In genomic region chr11:121023848-121024751, GRCh38 we compare ENCODE assay signal across 1 cellular context.
TF ChIP-seq lines count a peak whose summit lies in the region.

Gene TBCEL, plus strand, starts transcription at chr11:121024102. Its CDS starts 21,589 bp downstream, at chr11:121045691.

TF ChIP-seq in HepG2, 621 proteins besides CTCF, POLR2A, EP300 and RAD21 (continued from another document and continues in another):
- TF ChIP-seq RERE (CRISPR knock-in tag; IDR thresholded peaks at IDR 0.05; ENCODE audit: low read depth) (no peak), CENPBD1 (CRISPR knock-in tag; IDR thresholded peaks at IDR 0.05; ENCODE audit: borderline replicate concordance, low read depth) (no peak), ZNF235 (CRISPR knock-in tag; IDR thresholded peaks at IDR 0.05; ENCODE audit: borderline replicate concordance) (no peak), ZNF720 (CRISPR knock-in tag; IDR thresholded peaks at IDR 0.05) (no peak), ZNF143 (CRISPR knock-in tag; IDR thresholded peaks at IDR 0.05) (no peak), ZMAT3 (CRISPR knock-in tag; conservative IDR thresholded peaks at IDR 0.05) (0 out of 2 replicates have a peak, but pooled peaks have one; percentile 40), RELA (CRISPR knock-in tag; IDR thresholded peaks at IDR 0.05) (no peak), IRX3 (CRISPR knock-in tag; IDR thresholded peaks at IDR 0.05; ENCODE audit: borderline replicate concordance, low read depth) (no peak; the same call in 1 of the 2 replicates), ZBTB40 (IDR thresholded peaks at IDR 0.05) (no peak), ZBTB40 (CRISPR knock-in tag; IDR thresholded peaks at IDR 0.05) (peak; percentile 61; the same call in 1 of the 2 replicates), ZNF24 (IDR thresholded peaks at IDR 0.05) (no peak), ZNF7 (CRISPR knock-in tag; IDR thresholded peaks at IDR 0.05) (no peak), MIXL1 (CRISPR knock-in tag; IDR thresholded peaks at IDR 0.05) (no peak; the same call in 1 of the 2 replicates), ZNF839 (CRISPR knock-in tag; IDR thresholded peaks at IDR 0.05; ENCODE audit: borderline replicate concordance) (no peak), MTERF4 (CRISPR knock-in tag; IDR thresholded peaks at IDR 0.05) (no peak), GFI1 (CRISPR knock-in tag; IDR thresholded peaks at IDR 0.05; ENCODE audit: borderline replicate concordance) (no peak), ZNF451 (CRISPR knock-in tag; IDR thresholded peaks at IDR 0.05) (0 out of 2 replicates have a peak, but pooled peaks have one; percentile 43), GTF2F1 (IDR thresholded peaks at IDR 0.05; ENCODE audit: low read length) (no peak), ZNF788 (CRISPR knock-in tag; IDR thresholded peaks at IDR 0.05; ENCODE audit: borderline replicate concordance) (peak; percentile 47; the same call in 1 of the 2 replicates), ATF4 (CRISPR knock-in tag; IDR thresholded peaks at IDR 0.05) (no peak; a peak in 1 of 4 replicates), ZMYM3 (CRISPR knock-in tag; IDR thresholded peaks at IDR 0.05) (0 out of 2 replicates have a peak, but pooled peaks have one; percentile 25), ZBTB43 (CRISPR knock-in tag; conservative IDR thresholded peaks at IDR 0.05) (0 out of 2 replicates have a peak, but pooled peaks have one; percentile 18), ATF7-NPFF (CRISPR knock-in tag; IDR thresholded peaks at IDR 0.05; ENCODE audit: low read depth) (no peak), ZNF704 (CRISPR knock-in tag; IDR thresholded peaks at IDR 0.05; ENCODE audit: borderline replicate concordance) (no peak), THRA (CRISPR knock-in tag; IDR thresholded peaks at IDR 0.05; ENCODE audit: borderline replicate concordance) (peak; percentile 98), DRAP1 (CRISPR knock-in tag; IDR thresholded peaks at IDR 0.05) (peak; percentile 48; the same call in 1 of the 2 replicates), ZFYVE20 (CRISPR knock-in tag; IDR thresholded peaks at IDR 0.05; ENCODE audit: borderline replicate concordance, low read depth) (no peak), RFX1 (IDR thresholded peaks at IDR 0.05) (peak; percentile 91), SRSF9 (IDR thresholded peaks at IDR 0.05; ENCODE audit: borderline replicate concordance, insufficient read depth, low read depth, low read length, poor library complexity, severe bottlenecking) (no peak), RAD51 (IDR thresholded peaks at IDR 0.05; ENCODE audit: borderline replicate concordance) (peak; percentile 94), XRCC5 (optimal IDR thresholded peaks at IDR 0.05; ENCODE audit: low read length) (peak; percentile 87), NR2F6 (IDR thresholded peaks at IDR 0.05) (no peak), NR2F6 (CRISPR knock-in tag; IDR thresholded peaks at IDR 0.05) (peak; percentile 62; the same call in 1 of the 2 replicates), ATF1 (CRISPR knock-in tag; IDR thresholded peaks at IDR 0.05) (no peak), ZSCAN20 (CRISPR knock-in tag; IDR thresholded peaks at IDR 0.05; ENCODE audit: borderline replicate concordance) (no peak), RXRB (CRISPR knock-in tag; IDR thresholded peaks at IDR 0.05; ENCODE audit: borderline replicate concordance) (peak; percentile 94), DR1 (CRISPR knock-in tag; IDR thresholded peaks at IDR 0.05) (no peak), ZFP41 (CRISPR knock-in tag; IDR thresholded peaks at IDR 0.05; ENCODE audit: borderline replicate concordance) (no peak)
